Comparison of ENCODE assay signal across 8 cellular contexts in the genomic region with DNA sequence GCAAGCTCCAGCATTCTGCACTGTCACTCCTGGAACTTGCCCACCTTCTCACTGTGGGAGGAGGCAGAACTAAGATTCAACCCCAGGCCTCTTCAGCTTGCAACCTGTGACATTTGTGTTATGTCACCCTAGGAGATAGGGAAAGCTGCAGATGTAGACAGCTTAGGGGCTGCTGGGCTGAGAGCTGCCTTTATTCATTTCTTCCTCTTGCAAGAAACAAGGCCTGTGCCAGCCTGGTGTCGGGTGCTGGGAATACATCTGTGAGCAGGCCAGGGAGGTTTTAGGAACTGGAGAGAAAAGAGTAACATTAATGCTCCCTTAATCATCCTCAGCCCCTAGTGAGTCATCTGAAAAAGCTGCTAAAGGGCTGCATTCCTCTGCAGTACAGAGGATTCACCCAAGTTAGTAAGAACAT.
DNase-seq lines count a peak whose midpoint lies in the region; TF ChIP-seq lines count a peak whose summit lies in the region.

No MANE protein-coding gene starts in this region.

- intact Hi-C loops in spleen (cut with DNase I; ENCODE audit: low total_unique reads), result no loop called here

- peaks cover 0 to 5% (median 0%) of the 10 kb centered on the region in 7 donors for H3K27me3 ChIP-seq in spleen (replicated peaks in 1 of 7)

- peaks cover 17% of the 10 kb centered on the region for H3K27me3 Mint-ChIP-seq in brain
- peaks cover 7% of the 10 kb centered on the region for H3K27me3 Mint-ChIP-seq in activated naive CD4-positive, alpha-beta T cell treated with anti-CD3 and anti-CD28 coated beads, Interleukin-2, amount 10 ng/mL, durations not matched to agents 7 days and 5 days
- no peaks in the 10 kb centered on the region for H3K27me3 Mint-ChIP-seq in activated CD4-positive, alpha-beta T cell treated with anti-CD3 and anti-CD28 coated beads, Interleukin-2, amount 10 ng/mL, durations not matched to agents 7 days and 5 days

- POLR2A ChIA-PET in activated CD4-positive, alpha-beta T cell treated with anti-CD3 and anti-CD28 coated beads, Interleukin-2, amount 10 ng/mL, durations not matched to agents 7 days and 5 days (lab: Charles Lee), result no interaction called here

- TF ChIP-seq POLR2A in spleen (IDR thresholded peaks at IDR 0.05), result no peak

- H3K9me3 ChIP-seq in spleen, result no peaks in the 10 kb centered on the region

- H3K4me3 Mint-ChIP-seq in brain, result no peak overlapping the region
- no peak overlapping the region for H3K4me3 Mint-ChIP-seq in activated naive CD4-positive, alpha-beta T cell treated with anti-CD3 and anti-CD28 coated beads, Interleukin-2, amount 10 ng/mL, durations not matched to agents 7 days and 5 days
- no peak overlapping the region for H3K4me3 Mint-ChIP-seq in activated CD4-positive, alpha-beta T cell treated with anti-CD3 and anti-CD28 coated beads, Interleukin-2, amount 10 ng/mL, durations not matched to agents 7 days and 5 days

- CTCF ChIA-PET in activated naive CD4-positive, alpha-beta T cell treated with anti-CD3 and anti-CD28 coated beads, Interleukin-2, amount 10 ng/mL, durations not matched to agents 7 days and 5 days (lab: Charles Lee), result no interaction called here
- CTCF ChIA-PET in activated CD4-positive, alpha-beta T cell treated with anti-CD3 and anti-CD28 coated beads, Interleukin-2, amount 10 ng/mL, durations not matched to agents 7 days and 5 days (lab: Charles Lee), result no interaction called here

- H3K36me3 ChIP-seq in spleen, result no peaks in the 10 kb centered on the region

- no peak overlapping the region for H3K4me3 ChIP-seq in HFF-Myc (replicated peaks; ENCODE audit: low read depth, low read length)
- no peak overlapping the region for H3K4me3 ChIP-seq in spleen

- H3K4me1 Mint-ChIP-seq in brain, result peaks cover 39% of the 10 kb centered on the region
- no peaks in the 10 kb centered on the region for H3K4me1 Mint-ChIP-seq in activated naive CD4-positive, alpha-beta T cell treated with anti-CD3 and anti-CD28 coated beads, Interleukin-2, amount 10 ng/mL, durations not matched to agents 7 days and 5 days
- H3K4me1 Mint-ChIP-seq in activated CD4-positive, alpha-beta T cell treated with anti-CD3 and anti-CD28 coated beads, Interleukin-2, amount 10 ng/mL, durations not matched to agents 7 days and 5 days, result no peaks in the 10 kb centered on the region

- no peak overlapping the region for H3K27ac ChIP-seq in spleen

- TF ChIP-seq CTCF in HFF-Myc (IDR thresholded peaks at IDR 0.05; ENCODE audit: low read depth, low read length, missing control alignments) (peak; percentile 7), brain (conservative IDR thresholded peaks at IDR 0.05) (no peak), spleen (IDR thresholded peaks at IDR 0.05 in 8 of 11, conservative IDR thresholded peaks at IDR 0.05 in 3 of 11) (no peak)

- peaks cover 0 to 17% (median 4%) of the 10 kb centered on the region in 6 donors for H3K4me1 ChIP-seq in spleen

- DNase-seq in HFF-Myc (ENCODE audit: extremely low read depth, low read depth) (peak; percentile 71), iPS DF 19.7 (ENCODE audit: low read depth, low spot score) (peak; percentile 15), spleen (peak; percentile 24), T-helper 2 cell (no peak)
- no peak for DNase-seq in activated naive CD4-positive, alpha-beta T cell treated with anti-CD3 and anti-CD28 coated beads, Interleukin-2, amount 10 ng/mL, durations not matched to agents 7 days and 5 days
- no peak for DNase-seq in stimulated activated CD4-positive, alpha-beta T cell treated with anti-CD3 and anti-CD28 coated beads, Interleukin-4, amount 100 ng/mL, for 24 hours
- no peak for DNase-seq in activated CD4-positive, alpha-beta T cell treated with anti-CD3 and anti-CD28 coated beads, Interleukin-2, amount 10 ng/mL, durations not matched to agents 7 days and 5 days

- no peaks in the 10 kb centered on the region for H3K36me3 Mint-ChIP-seq in brain
- no peaks in the 10 kb centered on the region for H3K36me3 Mint-ChIP-seq in activated naive CD4-positive, alpha-beta T cell treated with anti-CD3 and anti-CD28 coated beads, Interleukin-2, amount 10 ng/mL, durations not matched to agents 7 days and 5 days
- H3K36me3 Mint-ChIP-seq in activated CD4-positive, alpha-beta T cell treated with anti-CD3 and anti-CD28 coated beads, Interleukin-2, amount 10 ng/mL, durations not matched to agents 7 days and 5 days (ENCODE audit: low read depth), result no peaks in the 10 kb centered on the region

- WGBS in spleen, 5 donors, result 83 to 88% (median 85%) methylated on average over 1 of the region's 1 CpG

- peaks cover 0 to 7% (median 0%) of the 10 kb centered on the region in 5 experiments for H3K9me3 Mint-ChIP-seq in brain
- no peaks in the 10 kb centered on the region for H3K9me3 Mint-ChIP-seq in activated naive CD4-positive, alpha-beta T cell treated with anti-CD3 and anti-CD28 coated beads, Interleukin-2, amount 10 ng/mL, durations not matched to agents 7 days and 5 days
- H3K9me3 Mint-ChIP-seq in activated CD4-positive, alpha-beta T cell treated with anti-CD3 and anti-CD28 coated beads, Interleukin-2, amount 10 ng/mL, durations not matched to agents 7 days and 5 days, result no peaks in the 10 kb centered on the region

- H3K27ac Mint-ChIP-seq in brain, result peak overlapping the region in 4 of 5 experiments; percentile 24 to 87 (median 80)
- H3K27ac Mint-ChIP-seq in activated naive CD4-positive, alpha-beta T cell treated with anti-CD3 and anti-CD28 coated beads, Interleukin-2, amount 10 ng/mL, durations not matched to agents 7 days and 5 days, result no peak overlapping the region
- no peak overlapping the region for H3K27ac Mint-ChIP-seq in activated CD4-positive, alpha-beta T cell treated with anti-CD3 and anti-CD28 coated beads, Interleukin-2, amount 10 ng/mL, durations not matched to agents 7 days and 5 days

Comparison
In these comparisons a context has a peak if more than half of its experiments do, and no peak if none do; other contexts are left out.
1. DNase-seq: peak in HFF-Myc (single experiment), iPS DF 19.7 (single experiment) and spleen (single experiment); none in activated naive CD4-positive, alpha-beta T cell treated with anti-CD3 and anti-CD28 coated beads, Interleukin-2, amount 10 ng/mL, durations not matched to agents 7 days and 5 days (single experiment), stimulated activated CD4-positive, alpha-beta T cell treated with anti-CD3 and anti-CD28 coated beads, Interleukin-4, amount 100 ng/mL, for 24 hours (single experiment), activated CD4-positive, alpha-beta T cell treated with anti-CD3 and anti-CD28 coated beads, Interleukin-2, amount 10 ng/mL, durations not matched to agents 7 days and 5 days (single experiment) and T-helper 2 cell (0 of 5).
2. H3K27ac Mint-ChIP-seq: peak in brain (4 of 5); none in activated naive CD4-positive, alpha-beta T cell treated with anti-CD3 and anti-CD28 coated beads, Interleukin-2, amount 10 ng/mL, durations not matched to agents 7 days and 5 days (single experiment) and activated CD4-positive, alpha-beta T cell treated with anti-CD3 and anti-CD28 coated beads, Interleukin-2, amount 10 ng/mL, durations not matched to agents 7 days and 5 days (single experiment).